ENCODE assay signal across 35 cellular contexts in genomic region chrX:104250470-104250869, GRCh38. TPM values are rescaled to one million over a fixed set of nuclear protein-coding genes. Genes with fewer than 3 reads are reported as not detected.
"Had no signal": no experiment of that assay in that cellular context is flagged by ENCODE, and none has a peak within 500 bp of the region (broad histone marks: within the 10 kb centered on the region; RNA-seq: fewer than 3 reads in every experiment).

No MANE protein-coding gene starts in this region.

- H3K4me2 ChIP-seq: neural progenitor cell, smooth muscle cell had no signal

- H3K4me3 Mint-ChIP-seq: naive thymus-derived CD4-positive, alpha-beta T cell; natural killer cell; nephron; neural progenitor cell; stimulated activated memory B cell treated with anti-CD40 and anti-IgM and Interleukin-4, amounts not matched to agents 10 μg/mL and 1 μg/mL and 100 μg/mL, for 72 hours; stimulated activated naive CD8-positive, alpha-beta T cell treated with anti-CD3 and anti-CD28 coated beads, Interleukin-15, Interleukin-2, amounts not matched to agents 100 ng/mL and 50 ng/mL, for 24 hours; type B pancreatic cell had no signal

- H3K36me3 ChIP-seq: neural progenitor cell, ovary, spleen, suprapubic skin, tibial artery, transverse colon, upper lobe of right lung, uterus had no signal

- H3K4me1 ChIP-seq: neural progenitor cell, parathyroid adenoma, psoas muscle, testis, transverse colon, upper lobe of right lung, uterus had no signal

- DNase-seq: naive thymus-derived CD4-positive, alpha-beta T cell; natural killer cell; occipital lobe; ovary; posterior cingulate gyrus; psoas muscle; right cardiac atrium; spleen; stimulated activated CD4-positive, alpha-beta T cell treated with anti-CD3 and anti-CD28 coated beads, Interleukin-12 subunit alpha, Interleukin-12 subunit beta, amount 100 ng/mL, for 4 hours; stimulated activated CD4-positive, alpha-beta T cell treated with anti-CD3 and anti-CD28 coated beads, Interleukin-1b, Interleukin-23, amount 100 ng/mL, for 48 hours; stimulated activated CD4-positive, alpha-beta T cell treated with anti-CD3 and anti-CD28 coated beads, Interleukin-4, amount 100 ng/mL, for 1 hour; stimulated activated CD4-positive, alpha-beta T cell treated with anti-CD3 and anti-CD28 coated beads, Interleukin-4, amount 100 ng/mL, for 4 hours; stimulated activated CD8-positive, alpha-beta memory T cell treated with anti-CD3 and anti-CD28 coated beads, Interleukin-4, amount 100 ng/mL, for 48 hours; stimulated activated naive CD4-positive, alpha-beta T cell; substantia nigra; testis; tibial artery; transverse colon; upper lobe of right lung; uterus had no signal

- ATAC-seq: naive thymus-derived CD4-positive, alpha-beta T cell; natural killer cell; psoas muscle; right cardiac atrium; sciatic nerve; stimulated activated memory B cell treated with anti-CD40 and anti-IgM and Interleukin-4, amounts not matched to agents 10 μg/mL and 1 μg/mL and 100 μg/mL, for 72 hours; upper lobe of right lung had no signal

- H3K27ac ChIP-seq: neural progenitor cell, ovary, parathyroid adenoma, psoas muscle, skin epidermis, spleen, suprapubic skin, testis, tibial artery, transverse colon, upper lobe of right lung, uterus had no signal

- H3K27ac Mint-ChIP-seq: naive thymus-derived CD4-positive, alpha-beta T cell; natural killer cell; nephron; neural progenitor cell; progenitor cell of endocrine pancreas; stimulated activated memory B cell treated with anti-CD40 and anti-IgM and Interleukin-4, amounts not matched to agents 10 μg/mL and 1 μg/mL and 100 μg/mL, for 72 hours; stimulated activated naive CD8-positive, alpha-beta T cell treated with anti-CD3 and anti-CD28 coated beads, Interleukin-15, Interleukin-2, amounts not matched to agents 100 ng/mL and 50 ng/mL, for 24 hours; type B pancreatic cell had no signal

- H3K9me3 ChIP-seq: ovary, psoas muscle, spleen, suprapubic skin, testis, tibial artery, transverse colon, upper lobe of right lung, uterus had no signal

- H3K9me3 Mint-ChIP-seq: naive thymus-derived CD4-positive, alpha-beta T cell; natural killer cell; neural progenitor cell; stimulated activated memory B cell treated with anti-CD40 and anti-IgM and Interleukin-4, amounts not matched to agents 10 μg/mL and 1 μg/mL and 100 μg/mL, for 72 hours; stimulated activated naive CD8-positive, alpha-beta T cell treated with anti-CD3 and anti-CD28 coated beads, Interleukin-15, Interleukin-2, amounts not matched to agents 100 ng/mL and 50 ng/mL, for 24 hours; type B pancreatic cell had no signal

- H3K4me3 ChIP-seq: neural progenitor cell, ovary, psoas muscle, skin epidermis, smooth muscle cell, spleen, suprapubic skin, testis, tibial artery, transverse colon, upper lobe of right lung, uterus had no signal

- H2AFZ ChIP-seq: neural progenitor cell, parathyroid adenoma had no signal

- H3K27me3 ChIP-seq: ovary, testis had no signal

- H3K9ac ChIP-seq: neural progenitor cell, parathyroid adenoma had no signal

- H3K79me2 ChIP-seq: parathyroid adenoma had no signal

RNA-seq across cellular contexts. Expression of gene ESX1, which starts 4.3 kb away (rescaled TPM):
- total RNA-seq: naive thymus-derived CD4-positive, alpha-beta T cell; natural killer cell; occipital lobe; osteoblast; ovary; progenitor cell of endocrine pancreas; psoas muscle; renal cortical epithelial cell; right cardiac atrium; sciatic nerve; smooth muscle cell; spleen; suprapubic skin; transverse colon; upper lobe of right lung; urinary bladder had no signal
- polyA plus RNA-seq: naive thymus-derived CD4-positive, alpha-beta T cell; neural cell; ovary; psoas muscle; right cardiac atrium; spleen; urinary bladder had no signal
